ENCODE assay signal across 10 cellular contexts in genomic region chr19:10142701-10143375, GRCh38. TPM values are rescaled to one million over a fixed set of nuclear protein-coding genes. Genes with fewer than 3 reads are reported as not detected.
DNase-seq lines count a peak whose midpoint lies in the region; ATAC-seq and TF ChIP-seq lines count a peak whose summit lies in the region.
"Had no signal": no experiment of that assay in that cellular context is flagged by ENCODE, and none has a peak within 500 bp of the region (broad histone marks: within the 10 kb centered on the region; RNA-seq: fewer than 3 reads in every experiment).

No MANE protein-coding gene starts in this region.

- no peaks in the 10 kb centered on the region for H3K9me3 ChIP-seq in colonic mucosa

- peaks cover 19% of the 10 kb centered on the region for H3K4me1 Mint-ChIP-seq in T-helper 1 cell treated with Interleukin-12 subunit alpha and Interleukin-12 subunit beta and Interleukin-4 antibody, amounts not matched to agents 30 μg/mL and 1 μg/mL, for 36 hours (ENCODE audit: low read depth)
- H3K4me1 Mint-ChIP-seq in activated CD8-positive, alpha-beta T cell treated with anti-CD3 and anti-CD28 coated beads for 36 hours (ENCODE audit: low read depth) = peaks cover 34% of the 10 kb centered on the region
- no peaks in the 10 kb centered on the region for H3K4me1 Mint-ChIP-seq in stimulated activated memory B cell treated with anti-CD40 and anti-IgM and Interleukin-4, amounts not matched to agents 10 μg/mL and 1 μg/mL and 100 μg/mL, for 72 hours

- no peaks in the 10 kb centered on the region for H3K27me3 Mint-ChIP-seq in T-helper 1 cell treated with Interleukin-12 subunit alpha and Interleukin-12 subunit beta and Interleukin-4 antibody, amounts not matched to agents 30 μg/mL and 1 μg/mL, for 36 hours (ENCODE audit: low read depth)
- no peaks in the 10 kb centered on the region for H3K27me3 Mint-ChIP-seq in activated CD8-positive, alpha-beta T cell treated with anti-CD3 and anti-CD28 coated beads for 36 hours
- no peaks in the 10 kb centered on the region for H3K27me3 Mint-ChIP-seq in stimulated activated memory B cell treated with anti-CD40 and anti-IgM and Interleukin-4, amounts not matched to agents 10 μg/mL and 1 μg/mL and 100 μg/mL, for 72 hours

- peak overlapping the region; percentile 66 for H3K4me3 Mint-ChIP-seq in T-helper 1 cell treated with Interleukin-12 subunit alpha and Interleukin-12 subunit beta and Interleukin-4 antibody, amounts not matched to agents 30 μg/mL and 1 μg/mL, for 36 hours
- peak overlapping the region; percentile 31 for H3K4me3 Mint-ChIP-seq in activated CD8-positive, alpha-beta T cell treated with anti-CD3 and anti-CD28 coated beads for 36 hours
- H3K4me3 Mint-ChIP-seq in stimulated activated memory B cell treated with anti-CD40 and anti-IgM and Interleukin-4, amounts not matched to agents 10 μg/mL and 1 μg/mL and 100 μg/mL, for 72 hours = no peak overlapping the region

- POLR2A ChIA-PET in activated CD8-positive, alpha-beta T cell treated with anti-CD3 and anti-CD28 coated beads for 36 hours (lab: Charles Lee) = interaction anchor here (0.8 to 3.0 kb wide), 12 partner anchors 11 to 107 kb away, joined by 3 to 15 read pairs (median 3); no protein-coding TSS in a partner anchor

- H3K36me3 ChIP-seq in colonic mucosa = peaks cover 26% of the 10 kb centered on the region

- no peak for TF ChIP-seq CTCF in activated CD8-positive, alpha-beta T cell treated with anti-CD3 and anti-CD28 coated beads for 36 hours (IDR thresholded peaks at IDR 0.05)
- TF ChIP-seq CTCF in colonic mucosa (IDR thresholded peaks at IDR 0.05) = no peak

- peaks cover 43% of the 10 kb centered on the region for H3K36me3 Mint-ChIP-seq in T-helper 1 cell treated with Interleukin-12 subunit alpha and Interleukin-12 subunit beta and Interleukin-4 antibody, amounts not matched to agents 30 μg/mL and 1 μg/mL, for 36 hours (ENCODE audit: low read depth)
- H3K36me3 Mint-ChIP-seq in activated CD8-positive, alpha-beta T cell treated with anti-CD3 and anti-CD28 coated beads for 36 hours (ENCODE audit: low read depth) = peaks cover 72% of the 10 kb centered on the region
- peaks cover 66% of the 10 kb centered on the region for H3K36me3 Mint-ChIP-seq in stimulated activated memory B cell treated with anti-CD40 and anti-IgM and Interleukin-4, amounts not matched to agents 10 μg/mL and 1 μg/mL and 100 μg/mL, for 72 hours

- peak; percentile 53 for DNase-seq in activated CD8-positive, alpha-beta T cell treated with anti-CD3 and anti-CD28 coated beads for 36 hours
- DNase-seq in colonic mucosa (no peak), NCI-H187 treated with DMSO at 0.1 percent for 48 hours (lab: John Stamatoyannopoulos, UW) (no peak), NCI-H1092 (lab: John Stamatoyannopoulos, UW) (no peak), NCI-H82 (lab: John Stamatoyannopoulos, UW) (no peak)
- DNase-seq: GM23248, NCI-H1417 treated with DMSO at 0.1 percent for 48 hours, NCI-H748 treated with DMSO at 0.1 percent for 48 hours had no signal

- no peaks in the 10 kb centered on the region for H3K9me3 Mint-ChIP-seq in T-helper 1 cell treated with Interleukin-12 subunit alpha and Interleukin-12 subunit beta and Interleukin-4 antibody, amounts not matched to agents 30 μg/mL and 1 μg/mL, for 36 hours
- H3K9me3 Mint-ChIP-seq in activated CD8-positive, alpha-beta T cell treated with anti-CD3 and anti-CD28 coated beads for 36 hours = no peaks in the 10 kb centered on the region
- no peaks in the 10 kb centered on the region for H3K9me3 Mint-ChIP-seq in stimulated activated memory B cell treated with anti-CD40 and anti-IgM and Interleukin-4, amounts not matched to agents 10 μg/mL and 1 μg/mL and 100 μg/mL, for 72 hours

- H3K27me3 ChIP-seq in colonic mucosa = no peaks in the 10 kb centered on the region

- H3K4me1 ChIP-seq in colonic mucosa = no peaks in the 10 kb centered on the region

- intact Hi-C loops in activated CD8-positive, alpha-beta T cell treated with anti-CD3 and anti-CD28 coated beads for 36 hours (cut with micrococcal nuclease) = no loop called here
- intact Hi-C loops in colonic mucosa (cut with DNase I) = no loop called here

- peak overlapping the region; percentile 1 for H3K27ac ChIP-seq in colonic mucosa
- H3K27ac ChIP-seq: GM23248 had no signal

- peak overlapping the region; percentile 98 for H3K27ac Mint-ChIP-seq in T-helper 1 cell treated with Interleukin-12 subunit alpha and Interleukin-12 subunit beta and Interleukin-4 antibody, amounts not matched to agents 30 μg/mL and 1 μg/mL, for 36 hours
- peak overlapping the region; percentile 86 for H3K27ac Mint-ChIP-seq in activated CD8-positive, alpha-beta T cell treated with anti-CD3 and anti-CD28 coated beads for 36 hours
- H3K27ac Mint-ChIP-seq in stimulated activated memory B cell treated with anti-CD40 and anti-IgM and Interleukin-4, amounts not matched to agents 10 μg/mL and 1 μg/mL and 100 μg/mL, for 72 hours = no peak overlapping the region

- CTCF ChIA-PET in activated CD8-positive, alpha-beta T cell treated with anti-CD3 and anti-CD28 coated beads for 36 hours (lab: Charles Lee) = interaction anchor here (0.9 to 1.6 kb wide), 6 partner anchors 11 to 108 kb away, joined by 3 to 6 read pairs (median 4); no protein-coding TSS in a partner anchor

- no peak overlapping the region for H3K4me3 ChIP-seq in colonic mucosa
- H3K4me3 ChIP-seq: GM23248 had no signal

- peak overlapping the region in 1 of 2 donors; percentile 26 for H3K9ac ChIP-seq in colonic mucosa (ENCODE audit: low read depth in 2 of 2, low read length in 2 of 2)
- H3K9ac ChIP-seq: GM23248 had no signal

- peak; percentile 87 for ATAC-seq in activated CD8-positive, alpha-beta T cell treated with anti-CD3 and anti-CD28 coated beads for 36 hours
- peak; percentile 66 for ATAC-seq in stimulated activated memory B cell treated with anti-CD40 and anti-IgM and Interleukin-4, amounts not matched to agents 10 μg/mL and 1 μg/mL and 100 μg/mL, for 72 hours

RNA-seq across cellular contexts. Expression of gene EIF3G, which starts 23.1 kb away (rescaled TPM):
- 100 to 1,000 TPM; 275 to 286 TPM for total RNA-seq in activated CD8-positive, alpha-beta T cell treated with anti-CD3 and anti-CD28 coated beads for 36 hours
- 100 to 1,000 TPM; 141 to 202 TPM for total RNA-seq in colonic mucosa

RNA-seq across cellular contexts. Expression of gene P2RY11, which starts 31.3 kb away (rescaled TPM):
- total RNA-seq in activated CD8-positive, alpha-beta T cell treated with anti-CD3 and anti-CD28 coated beads for 36 hours = 10 to 100 TPM; 59.0 to 62.1 TPM
- total RNA-seq in colonic mucosa = 10 to 100 TPM in 1 of 2 donors, 1 to 10 TPM in 1; 7.6 to 16.7 TPM

RNA-seq across cellular contexts. Expression of gene PPAN, which starts 36.7 kb away (rescaled TPM):
- 100 to 1,000 TPM; 165 to 171 TPM for total RNA-seq in activated CD8-positive, alpha-beta T cell treated with anti-CD3 and anti-CD28 coated beads for 36 hours
- total RNA-seq in colonic mucosa = 10 to 100 TPM; 21.6 to 53.8 TPM

RNA-seq across cellular contexts. Expression of gene ANGPTL6, which starts 40.4 kb away (rescaled TPM):
- total RNA-seq in activated CD8-positive, alpha-beta T cell treated with anti-CD3 and anti-CD28 coated beads for 36 hours = 10 to 100 TPM; 11.8 to 12.0 TPM
- under 1 TPM in 1 of 2 donors, not detected in 1; 0.21 TPM for total RNA-seq in colonic mucosa

RNA-seq across cellular contexts. Expression of gene DNMT1, which starts 51.9 kb away (rescaled TPM):
- total RNA-seq in activated CD8-positive, alpha-beta T cell treated with anti-CD3 and anti-CD28 coated beads for 36 hours = 100 to 1,000 TPM; 372 to 379 TPM
- total RNA-seq in colonic mucosa = 100 to 1,000 TPM in 1 of 2 donors, 10 to 100 TPM in 1; 36.3 to 139 TPM
